1 cellular context compared by ENCODE assay signal in genomic region chr1:71307451-71307850, GRCh38.
TF ChIP-seq lines count a peak whose summit lies in the region.

No MANE protein-coding gene starts in this region.

TF ChIP-seq in WTC11, 78 proteins besides CTCF, POLR2A, EP300 and RAD21 (continued from another document):
- TF ChIP-seq STAT6 (CRISPR knock-in tag; conservative IDR thresholded peaks at IDR 0.05; ENCODE audit: low read depth) (no peak), KAT7 (CRISPR knock-in tag; IDR thresholded peaks at IDR 0.05; ENCODE audit: borderline replicate concordance) (no peak), ZNF121 (CRISPR knock-in tag; IDR thresholded peaks at IDR 0.05) (no peak), USF2 (CRISPR knock-in tag; IDR thresholded peaks at IDR 0.05) (no peak), SOX15 (CRISPR knock-in tag; IDR thresholded peaks at IDR 0.05) (no peak), ERG (CRISPR knock-in tag; IDR thresholded peaks at IDR 0.05) (no peak)
